In the genomic region with DNA sequence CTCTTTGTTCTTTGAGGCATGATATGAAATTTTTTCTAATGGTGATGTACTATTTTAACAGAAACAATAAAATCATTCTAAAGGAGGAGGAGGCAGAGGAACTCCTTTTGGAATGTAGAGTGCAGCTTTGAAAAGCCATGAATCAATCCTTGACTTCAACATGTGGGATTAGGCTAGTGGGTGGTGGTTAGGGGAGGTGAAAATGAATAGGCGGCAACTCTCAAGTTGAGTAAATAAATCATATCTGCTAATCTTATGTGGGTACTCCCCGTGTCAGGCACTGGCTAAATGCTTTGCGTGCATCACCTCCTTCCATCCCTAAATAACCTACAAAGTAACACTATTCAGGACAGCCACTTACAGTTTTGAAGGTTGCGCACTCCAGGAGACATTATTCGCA, we compare ENCODE assay signal across 21 cellular contexts. TPM values are rescaled to one million over a fixed set of nuclear protein-coding genes. Genes with fewer than 3 reads are reported as not detected.
"Had no signal": no experiment of that assay in that cellular context is flagged by ENCODE, and none has a peak within 500 bp of the region (broad histone marks: within the 10 kb centered on the region; RNA-seq: fewer than 3 reads in every experiment).

No MANE protein-coding gene starts in this region.

- DNase-seq: KBM-7, MV-4-11, NCI-H1048, NCI-H1105, NCI-H1417, NCI-H1436 treated with DMSO at 0.1 percent for 48 hours, NCI-H1694, NCI-H187 treated with DMSO at 0.1 percent for 48 hours, NCI-H2029 treated with DMSO at 0.1 percent for 48 hours, NCI-H2171 treated with DMSO at 0.1 percent for 48 hours, NCI-H524, NCI-H69, NCI-H774, Right ventricle myocardium superior, RPMI8226, SIG-M5 had no signal

- H3K4me3 ChIP-seq: SJSA1, SK-N-MC had no signal

- H3K9me3 ChIP-seq: SJSA1 had no signal

- H3K4me1 ChIP-seq: SJSA1 had no signal

- H3K36me3 ChIP-seq: SJSA1 had no signal

- H3K27ac ChIP-seq: SJSA1, SK-N-MC had no signal

RNA-seq across cellular contexts. Expression of a gene that starts 35.1 kb away (rescaled TPM):
- total RNA-seq: HT-29, LHCN-M2, MCF 10A, SJSA1 had no signal
